In the genomic region with DNA sequence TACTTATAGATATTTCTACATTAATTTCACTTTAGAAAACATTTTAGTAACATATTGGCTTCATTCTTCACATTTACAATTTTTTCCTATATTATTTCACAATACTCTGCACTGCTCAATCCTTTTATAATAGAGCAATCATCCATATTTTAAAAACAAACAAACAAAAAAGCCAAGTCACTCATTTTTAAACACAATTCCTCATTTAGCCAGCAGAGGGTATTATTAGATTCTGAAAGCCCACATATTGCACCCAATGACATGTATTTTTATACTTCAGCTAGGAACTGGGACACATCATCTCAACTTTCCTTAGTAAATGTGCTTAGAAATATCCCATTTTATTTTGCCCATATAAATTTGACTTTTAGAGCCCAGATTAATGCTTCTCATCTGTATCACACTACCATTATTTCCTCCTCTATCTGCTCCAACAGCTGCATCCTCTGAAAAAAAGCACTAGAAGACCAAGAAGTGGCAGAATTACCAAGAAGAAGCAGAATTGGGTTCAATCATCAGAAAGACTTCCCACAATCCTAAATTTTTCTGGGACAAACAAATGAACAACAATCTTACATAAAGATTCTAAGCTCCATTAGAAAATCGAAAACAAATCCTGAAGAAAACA, we compare ENCODE assay signal across 8 cellular contexts. TPM values are rescaled to one million over a fixed set of nuclear protein-coding genes. Genes with fewer than 3 reads are reported as not detected.
DNase-seq lines count a peak whose midpoint lies in the region; ATAC-seq and TF ChIP-seq lines count a peak whose summit lies in the region.

No MANE protein-coding gene starts in this region.

- POLR2A ChIA-PET in RWPE1 (lab: Yijun Ruan, JAX; ENCODE audit: low non-redundant PET): no interaction called here

- CTCF ChIA-PET in RWPE1 (lab: Yijun Ruan, JAX): interaction anchor here (0.6 to 1.7 kb wide), 6 partner anchors 9 to 565 kb away, joined by 3 to 15 read pairs (median 4); partner anchors contain the start of gene ATOH7

- H3K4me3 ChIP-seq in AG10803 (ENCODE audit: low read length) (no peak overlapping the region), foreskin fibroblast (ENCODE audit: low read depth in 1 of 2, low read length in 2 of 2) (no peak overlapping the region)

- peak; percentile 16 for DNase-seq in AG10803 (ENCODE audit: low read depth)
- DNase-seq in RWPE1 (ENCODE audit: low spot score): peak; percentile 26
- DNase-seq in foreskin fibroblast: peak in 1 of 2 donors; percentile 14
- no peak for DNase-seq in sciatic nerve (ENCODE audit: low spot score)
- DNase-seq in stimulated activated CD4-positive, alpha-beta T cell treated with anti-CD3 and anti-CD28 coated beads, Interleukin-15, amount 100 ng/mL, for 24 hours: no peak
- DNase-seq in NCI-H2081 treated with DMSO at 0.1 percent for 48 hours (lab: John Stamatoyannopoulos, UW): no peak
- DNase-seq in NCI-H345 treated with DMSO at 0.1 percent for 48 hours (lab: John Stamatoyannopoulos, UW; ENCODE audit: unreplicated experiment): no peak

- no peak overlapping the region for H3K27ac ChIP-seq in RWPE1

- TF ChIP-seq CTCF in AG10803 (conservative IDR thresholded peaks at IDR 0.05; ENCODE audit: low read length) (peak; percentile 48), RWPE1 (conservative IDR thresholded peaks at IDR 0.05; ENCODE audit: low read depth) (peak; percentile 44; the same call in 1 of the 2 replicates), foreskin fibroblast (IDR thresholded peaks at IDR 0.05; ENCODE audit: low read depth, low read length) (peak; percentile 38)

- peak; percentile 58 for ATAC-seq in GM21529 (IDR thresholded peaks at IDR 0.05; ENCODE audit: unreplicated experiment)
- peak; percentile 48 for ATAC-seq in sciatic nerve

- intact Hi-C loops in sciatic nerve (cut with DNase I): no loop called here

RNA-seq across cellular contexts. Expression of gene CTNNA3, which starts 29.5 kb away (rescaled TPM):
- total RNA-seq in sciatic nerve: 89.6 TPM

Comparison
In these comparisons a context has a peak if more than half of its experiments do, and no peak if none do; other contexts are left out.
1. DNase-seq: peak in AG10803 (single experiment) and RWPE1 (single experiment); none in sciatic nerve (single experiment), stimulated activated CD4-positive, alpha-beta T cell treated with anti-CD3 and anti-CD28 coated beads, Interleukin-15, amount 100 ng/mL, for 24 hours (single experiment), NCI-H2081 treated with DMSO at 0.1 percent for 48 hours (single experiment) and NCI-H345 treated with DMSO at 0.1 percent for 48 hours (single experiment).
2. Peak in every context shown above with its lines, with median percentiles within 50 percentile points of each other: CTCF ChIP-seq.